In the genomic region with DNA sequence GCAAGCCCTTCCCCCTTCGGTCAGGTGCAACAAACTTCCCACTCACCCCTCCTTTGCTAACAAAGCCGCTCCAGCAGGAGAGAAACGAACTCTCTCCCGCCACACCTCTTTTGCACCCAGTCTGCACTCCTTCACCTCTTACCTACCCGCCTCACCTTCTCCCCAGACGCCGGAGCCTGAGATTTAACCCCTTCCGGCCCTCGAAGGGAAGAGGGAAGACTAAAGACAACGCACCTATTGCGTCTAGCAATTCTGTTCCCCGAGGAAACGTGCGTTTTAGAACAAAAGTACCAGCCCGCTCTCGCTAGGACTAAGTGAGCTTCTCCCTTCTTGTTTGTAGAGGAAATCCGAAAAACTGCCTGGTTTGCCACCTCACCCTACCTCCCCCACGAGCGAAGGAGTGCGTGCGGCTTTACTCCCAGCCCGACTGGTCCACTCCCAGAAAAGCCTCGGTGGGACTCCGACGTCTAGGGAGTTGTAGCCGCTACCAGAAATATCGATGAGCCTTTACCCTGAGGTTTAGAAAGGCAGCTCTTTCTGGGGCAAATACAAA, we compare ENCODE assay signal across 8 cellular contexts. TPM values are rescaled to one million over a fixed set of nuclear protein-coding genes. Genes with fewer than 3 reads are reported as not detected.
DNase-seq lines count a peak whose midpoint lies in the region; TF ChIP-seq lines count a peak whose summit lies in the region.

No MANE protein-coding gene starts in this region.

- H3K27ac Mint-ChIP-seq in activated naive CD4-positive, alpha-beta T cell treated with anti-CD3 and anti-CD28 coated beads for 36 hours = peak overlapping the region; percentile 95

- peak overlapping the region; percentile 19 for H3K27ac ChIP-seq in SJSA1
- peak overlapping the region; percentile 88 to 93 for H3K27ac ChIP-seq in testis

- H3K36me3 Mint-ChIP-seq in activated naive CD4-positive, alpha-beta T cell treated with anti-CD3 and anti-CD28 coated beads for 36 hours (ENCODE audit: low read depth) = peaks cover 13% of the 10 kb centered on the region

- no peaks in the 10 kb centered on the region for H3K27me3 Mint-ChIP-seq in activated naive CD4-positive, alpha-beta T cell treated with anti-CD3 and anti-CD28 coated beads for 36 hours (ENCODE audit: low read depth)

- CTCF ChIA-PET in activated naive CD4-positive, alpha-beta T cell treated with anti-CD3 and anti-CD28 coated beads for 36 hours (lab: Charles Lee) = interaction anchor here (0.6 to 2.2 kb wide), 4 partner anchors 18 to 202 kb away, joined by 3 to 7 read pairs (median 3); no protein-coding TSS in a partner anchor

- H3K4me1 ChIP-seq in HAP-1 (peaks cover 11% of the 10 kb centered on the region), SJSA1 (replicated peaks) (peaks cover 4% of the 10 kb centered on the region; the same call in 1 of the 2 replicates), testis (peaks cover 16% of the 10 kb centered on the region)

- H3K4me3 Mint-ChIP-seq in activated naive CD4-positive, alpha-beta T cell treated with anti-CD3 and anti-CD28 coated beads for 36 hours = peak overlapping the region; percentile 98

- intact Hi-C loops in activated naive CD4-positive, alpha-beta T cell treated with anti-CD3 and anti-CD28 coated beads for 36 hours (cut with micrococcal nuclease) = loop anchor here (1.0 to 10.0 kb wide), 15 partner anchors 40 to 835 kb away; partner anchors contain the start of genes BCL11A, FAM161A, PAPOLG and REL
- intact Hi-C loops in testis (cut with DNase I; ENCODE audit: low total_unique reads) = no loop called here

- peak; percentile 70 for DNase-seq in GDM1 (lab: John Stamatoyannopoulos, UW)
- DNase-seq in HAP-1 (ENCODE audit: low spot score in 2 of 2) = peak; percentile 77 to 84
- DNase-seq in MG63 = peak; percentile 73
- peak; percentile 61 to 87 for DNase-seq in SJSA1 (ENCODE audit: low read depth in 1 of 2, low spot score in 2 of 2)
- peak; percentile 82 for DNase-seq in activated naive CD4-positive, alpha-beta T cell treated with anti-CD3 and anti-CD28 coated beads for 36 hours
- peak; percentile 71 for DNase-seq in glomerular endothelial cell (ENCODE audit: extremely low read depth, low read depth, low spot score)
- DNase-seq in occipital lobe (lab: John Stamatoyannopoulos, UW) = peak; percentile 85
- peak; percentile 86 for DNase-seq in testis

- H3K4me3 ChIP-seq in HAP-1 (peak overlapping the region; percentile 91), MG63 (peak overlapping the region; percentile 78), SJSA1 (peak overlapping the region; percentile 74), testis (peak overlapping the region; percentile 85 to 88)

- H3K9me3 ChIP-seq in HAP-1 (no peaks in the 10 kb centered on the region), MG63 (peaks cover under 1% of the 10 kb centered on the region), SJSA1 (replicated peaks) (no peaks in the 10 kb centered on the region), testis (no peaks in the 10 kb centered on the region)

- no peak for TF ChIP-seq POLR2A in testis (IDR thresholded peaks at IDR 0.05)

- H3K27me3 ChIP-seq in HAP-1 (ENCODE audit: low read depth) (no peaks in the 10 kb centered on the region), MG63 (no peaks in the 10 kb centered on the region), SJSA1 (replicated peaks) (no peaks in the 10 kb centered on the region), testis (no peaks in the 10 kb centered on the region)

- peak in 1 of 3 experiments; percentile 4 for TF ChIP-seq CTCF in testis (IDR thresholded peaks at IDR 0.05)

- WGBS in testis, 2 donors = 0% methylated on average over 26 to 27 of the region's 27 CpGs

- H3K9me3 Mint-ChIP-seq in activated naive CD4-positive, alpha-beta T cell treated with anti-CD3 and anti-CD28 coated beads for 36 hours = no peaks in the 10 kb centered on the region

- H3K36me3 ChIP-seq in HAP-1 (replicated peaks) (peaks cover under 1% of the 10 kb centered on the region), MG63 (peaks cover 15% of the 10 kb centered on the region), SJSA1 (peaks cover 17% of the 10 kb centered on the region), testis (ENCODE audit: low read depth, missing control alignments) (no peaks in the 10 kb centered on the region)

- peaks cover 43% of the 10 kb centered on the region for H3K4me1 Mint-ChIP-seq in activated naive CD4-positive, alpha-beta T cell treated with anti-CD3 and anti-CD28 coated beads for 36 hours (ENCODE audit: low read depth)

- in situ Hi-C loops in HAP-1 (cut with MboI; ENCODE audit: low sequenced_read_pairs) = no loop called here

RNA-seq across cellular contexts. Expression of gene PEX13, which starts 0.4 kb away (rescaled TPM):
- total RNA-seq in MG63 (2014; rRNA removed; shearing (Covaris generic); ENCODE audit: low replicate concordance) = 36.1 and 46.2 TPM in 2 replicates
- 22.7 and 34.4 TPM in 2 replicates for total RNA-seq in SJSA1 (2014; rRNA removed; shearing (Covaris generic))
- total RNA-seq in activated naive CD4-positive, alpha-beta T cell treated with anti-CD3 and anti-CD28 coated beads for 36 hours = 10 to 100 TPM; 16.0 to 17.1 TPM
- total RNA-seq in glomerular endothelial cell = 23.2 and 31.8 TPM in 2 replicates
- 79.2 TPM for total RNA-seq in occipital lobe
- total RNA-seq in testis = 10 to 100 TPM; 39.0 to 44.3 TPM
- 34.6 TPM for polyA plus RNA-seq in testis (ENCODE audit: insufficient read depth, low read depth, low replicate concordance)

RNA-seq across cellular contexts. Expression of gene PUS10, which starts 1.0 kb away (rescaled TPM):
- 2.4 and 9.4 TPM in 2 replicates for total RNA-seq in MG63 (2014; rRNA removed; shearing (Covaris generic); ENCODE audit: low replicate concordance)
- total RNA-seq in SJSA1 (2014; rRNA removed; shearing (Covaris generic)) = 6.4 and 10.4 TPM in 2 replicates
- 1 to 10 TPM; 6.0 to 6.5 TPM for total RNA-seq in activated naive CD4-positive, alpha-beta T cell treated with anti-CD3 and anti-CD28 coated beads for 36 hours
- 9.3 and 16.0 TPM in 2 replicates for total RNA-seq in glomerular endothelial cell
- total RNA-seq in occipital lobe = 8.3 TPM
- total RNA-seq in testis = 10 to 100 TPM in 1 of 2 donors, 1 to 10 TPM in 1; 10.0 to 10.7 TPM
- 7.3 TPM for polyA plus RNA-seq in testis (ENCODE audit: insufficient read depth, low read depth, low replicate concordance)

RNA-seq across cellular contexts. Expression of gene SANBR, which starts 48.6 kb away (rescaled TPM):
- total RNA-seq in MG63 (2014; rRNA removed; shearing (Covaris generic); ENCODE audit: low replicate concordance) = 6.6 and 9.0 TPM in 2 replicates
- total RNA-seq in SJSA1 (2014; rRNA removed; shearing (Covaris generic)) = 11.4 and 13.6 TPM in 2 replicates
- total RNA-seq in activated naive CD4-positive, alpha-beta T cell treated with anti-CD3 and anti-CD28 coated beads for 36 hours = 1 to 10 TPM; 1.9 to 2.1 TPM
- 8.5 and 16.0 TPM in 2 replicates for total RNA-seq in glomerular endothelial cell
- total RNA-seq in occipital lobe = 89.8 TPM
- 10 to 100 TPM; 11.1 to 12.4 TPM for total RNA-seq in testis
- polyA plus RNA-seq in testis (ENCODE audit: insufficient read depth, low read depth, low replicate concordance) = 9.4 TPM

Comparison
In these comparisons a context has a peak if more than half of its experiments do, and no peak if none do; other contexts are left out.
1. Peak in every context shown above with its lines: DNase-seq, H3K4me3 ChIP-seq and H3K27ac ChIP-seq.